1 cellular context compared by ENCODE assay signal in the genomic region with DNA sequence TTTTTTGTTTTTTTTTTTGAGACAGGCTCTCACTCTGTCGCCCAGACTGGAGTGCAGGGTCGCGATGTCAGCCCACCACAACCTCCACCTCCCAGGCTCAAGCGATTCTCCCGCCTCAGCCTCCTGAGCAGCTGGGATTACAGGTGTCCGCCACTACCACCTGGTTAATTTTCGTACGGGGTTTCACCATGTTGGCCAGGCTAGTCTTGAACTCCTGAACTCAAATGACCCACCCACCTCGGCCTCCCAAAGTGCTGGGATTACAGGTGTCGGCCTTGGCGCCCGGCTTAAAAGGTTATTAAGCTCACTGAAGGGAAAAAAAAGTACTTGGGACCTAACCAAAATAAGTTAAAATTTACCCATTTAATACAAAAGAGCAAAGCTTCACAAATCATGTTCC.
TF ChIP-seq lines count a peak whose summit lies in the region.

No MANE protein-coding gene starts in this region.

TF ChIP-seq in GM23338, 12 proteins besides CTCF, POLR2A, EP300 and RAD21 (continued from another document):
- TF ChIP-seq, protein P1, sequence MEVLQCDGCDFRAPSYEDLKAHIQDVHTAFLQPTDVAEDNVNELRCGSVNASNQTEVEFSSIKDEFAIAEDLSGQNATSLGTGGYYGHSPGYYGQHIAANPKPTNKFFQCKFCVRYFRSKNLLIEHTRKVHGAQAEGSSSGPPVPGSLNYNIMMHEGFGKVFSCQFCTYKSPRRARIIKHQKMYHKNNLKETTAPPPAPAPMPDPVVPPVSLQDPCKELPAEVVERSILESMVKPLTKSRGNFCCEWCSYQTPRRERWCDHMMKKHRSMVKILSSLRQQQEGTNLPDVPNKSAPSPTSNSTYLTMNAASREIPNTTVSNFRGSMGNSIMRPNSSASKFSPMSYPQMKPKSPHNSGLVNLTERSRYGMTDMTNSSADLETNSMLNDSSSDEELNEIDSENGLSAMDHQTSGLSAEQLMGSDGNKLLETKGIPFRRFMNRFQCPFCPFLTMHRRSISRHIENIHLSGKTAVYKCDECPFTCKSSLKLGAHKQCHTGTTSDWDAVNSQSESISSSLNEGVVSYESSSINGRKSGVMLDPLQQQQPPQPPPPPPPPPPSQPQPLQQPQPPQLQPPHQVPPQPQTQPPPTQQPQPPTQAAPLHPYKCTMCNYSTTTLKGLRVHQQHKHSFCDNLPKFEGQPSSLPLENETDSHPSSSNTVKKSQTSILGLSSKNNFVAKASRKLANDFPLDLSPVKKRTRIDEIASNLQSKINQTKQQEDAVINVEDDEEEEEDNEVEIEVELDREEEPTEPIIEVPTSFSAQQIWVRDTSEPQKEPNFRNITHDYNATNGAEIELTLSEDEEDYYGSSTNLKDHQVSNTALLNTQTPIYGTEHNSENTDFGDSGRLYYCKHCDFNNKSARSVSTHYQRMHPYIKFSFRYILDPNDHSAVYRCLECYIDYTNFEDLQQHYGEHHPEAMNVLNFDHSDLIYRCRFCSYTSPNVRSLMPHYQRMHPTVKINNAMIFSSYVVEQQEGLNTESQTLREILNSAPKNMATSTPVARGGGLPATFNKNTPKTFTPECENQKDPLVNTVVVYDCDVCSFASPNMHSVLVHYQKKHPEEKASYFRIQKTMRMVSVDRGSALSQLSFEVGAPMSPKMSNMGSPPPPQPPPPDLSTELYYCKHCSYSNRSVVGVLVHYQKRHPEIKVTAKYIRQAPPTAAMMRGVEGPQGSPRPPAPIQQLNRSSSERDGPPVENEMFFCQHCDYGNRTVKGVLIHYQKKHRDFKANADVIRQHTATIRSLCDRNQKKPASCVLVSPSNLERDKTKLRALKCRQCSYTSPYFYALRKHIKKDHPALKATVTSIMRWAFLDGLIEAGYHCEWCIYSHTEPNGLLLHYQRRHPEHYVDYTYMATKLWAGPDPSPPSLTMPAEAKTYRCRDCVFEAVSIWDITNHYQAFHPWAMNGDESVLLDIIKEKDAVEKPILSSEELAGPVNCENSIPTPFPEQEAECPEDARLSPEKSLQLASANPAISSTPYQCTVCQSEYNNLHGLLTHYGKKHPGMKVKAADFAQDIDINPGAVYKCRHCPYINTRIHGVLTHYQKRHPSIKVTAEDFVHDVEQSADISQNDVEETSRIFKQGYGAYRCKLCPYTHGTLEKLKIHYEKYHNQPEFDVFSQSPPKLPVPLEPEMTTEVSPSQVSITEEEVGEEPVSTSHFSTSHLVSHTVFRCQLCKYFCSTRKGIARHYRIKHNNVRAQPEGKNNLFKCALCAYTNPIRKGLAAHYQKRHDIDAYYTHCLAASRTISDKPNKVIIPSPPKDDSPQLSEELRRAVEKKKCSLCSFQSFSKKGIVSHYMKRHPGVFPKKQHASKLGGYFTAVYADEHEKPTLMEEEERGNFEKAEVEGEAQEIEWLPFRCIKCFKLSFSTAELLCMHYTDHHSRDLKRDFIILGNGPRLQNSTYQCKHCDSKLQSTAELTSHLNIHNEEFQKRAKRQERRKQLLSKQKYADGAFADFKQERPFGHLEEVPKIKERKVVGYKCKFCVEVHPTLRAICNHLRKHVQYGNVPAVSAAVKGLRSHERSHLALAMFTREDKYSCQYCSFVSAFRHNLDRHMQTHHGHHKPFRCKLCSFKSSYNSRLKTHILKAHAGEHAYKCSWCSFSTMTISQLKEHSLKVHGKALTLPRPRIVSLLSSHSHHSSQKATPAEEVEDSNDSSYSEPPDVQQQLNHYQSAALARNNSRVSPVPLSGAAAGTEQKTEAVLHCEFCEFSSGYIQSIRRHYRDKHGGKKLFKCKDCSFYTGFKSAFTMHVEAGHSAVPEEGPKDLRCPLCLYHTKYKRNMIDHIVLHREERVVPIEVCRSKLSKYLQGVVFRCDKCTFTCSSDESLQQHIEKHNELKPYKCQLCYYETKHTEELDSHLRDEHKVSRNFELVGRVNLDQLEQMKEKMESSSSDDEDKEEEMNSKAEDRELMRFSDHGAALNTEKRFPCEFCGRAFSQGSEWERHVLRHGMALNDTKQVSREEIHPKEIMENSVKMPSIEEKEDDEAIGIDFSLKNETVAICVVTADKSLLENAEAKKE (CRISPR knock-in tag; IDR thresholded peaks at IDR 0.05) = no peak
- TF ChIP-seq, protein P2, sequence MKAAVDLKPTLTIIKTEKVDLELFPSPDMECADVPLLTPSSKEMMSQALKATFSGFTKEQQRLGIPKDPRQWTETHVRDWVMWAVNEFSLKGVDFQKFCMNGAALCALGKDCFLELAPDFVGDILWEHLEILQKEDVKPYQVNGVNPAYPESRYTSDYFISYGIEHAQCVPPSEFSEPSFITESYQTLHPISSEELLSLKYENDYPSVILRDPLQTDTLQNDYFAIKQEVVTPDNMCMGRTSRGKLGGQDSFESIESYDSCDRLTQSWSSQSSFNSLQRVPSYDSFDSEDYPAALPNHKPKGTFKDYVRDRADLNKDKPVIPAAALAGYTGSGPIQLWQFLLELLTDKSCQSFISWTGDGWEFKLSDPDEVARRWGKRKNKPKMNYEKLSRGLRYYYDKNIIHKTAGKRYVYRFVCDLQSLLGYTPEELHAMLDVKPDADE (IDR thresholded peaks at IDR 0.05) = no peak
- no peak for TF ChIP-seq REST (IDR thresholded peaks at IDR 0.05; ENCODE audit: unreplicated experiment)
- TF ChIP-seq EZH2 (IDR thresholded peaks at IDR 0.05; ENCODE audit: low read depth, unreplicated experiment) = no peak
- TF ChIP-seq STAT1 (IDR thresholded peaks at IDR 0.05; ENCODE audit: unreplicated experiment) = no peak
- TF ChIP-seq CREB1 (CRISPR knock-in tag; IDR thresholded peaks at IDR 0.05; ENCODE audit: low read depth) = no peak
- TF ChIP-seq POLR2AphosphoS5 (IDR thresholded peaks at IDR 0.05; ENCODE audit: low read depth) = no peak
